ENCODE assay signal across 15 cellular contexts in genomic region chr2:239250216-239251071, GRCh38.
DNase-seq lines count a peak whose midpoint lies in the region; ATAC-seq and TF ChIP-seq lines count a peak whose summit lies in the region.
"Had no signal": no experiment of that assay in that cellular context is flagged by ENCODE, and none has a peak within 500 bp of the region (broad histone marks: within the 10 kb centered on the region; RNA-seq: fewer than 3 reads in every experiment).

No MANE protein-coding gene starts in this region.

- H3K4me1 Mint-ChIP-seq in T-helper 2 cell treated with Interferon-gamma antibody and Interleukin-4, amounts not matched to agents 5 μg/mL and 100 μg/mL, for 36 hours (ENCODE audit: low read depth), result peaks cover 37% of the 10 kb centered on the region

- DNase-seq in cardiac septum (ENCODE audit: low spot score), result peak; percentile 72
- DNase-seq in left cardiac atrium, result no peak
- DNase-seq in right atrium auricular region (ENCODE audit: low spot score), result no peak
- peak; percentile 77 for DNase-seq in posterior vena cava (ENCODE audit: low spot score)
- no peak for DNase-seq in NCI-H526 (lab: John Stamatoyannopoulos, UW)
- DNase-seq in T-helper 2 cell treated with Interferon-gamma antibody and Interleukin-4, amounts not matched to agents 5 μg/mL and 100 μg/mL, for 36 hours (ENCODE audit: low spot score), result no peak
- DNase-seq: activated CD4-positive, alpha-beta T cell treated with anti-CD3 and anti-CD28 coated beads, Interleukin-2, amount 10 ng/mL, durations not matched to agents 7 days and 5 days; activated T-cell treated with anti-CD3 and anti-CD28 coated beads, Interleukin-2, amount 50 U/mL, for 72 hours; COR-L47; GF-D8; NCI-H2107; upper lobe of right lung had no signal

- H3K27me3 ChIP-seq in right atrium auricular region, result no peaks in the 10 kb centered on the region
- H3K27me3 ChIP-seq: ovary, upper lobe of right lung had no signal

- H3K4me3 Mint-ChIP-seq in T-helper 2 cell treated with Interferon-gamma antibody and Interleukin-4, amounts not matched to agents 5 μg/mL and 100 μg/mL, for 36 hours, result no peak overlapping the region
- H3K4me3 Mint-ChIP-seq: activated CD4-positive, alpha-beta T cell treated with anti-CD3 and anti-CD28 coated beads, Interleukin-2, amount 10 ng/mL, durations not matched to agents 7 days and 5 days; activated T-cell treated with anti-CD3 and anti-CD28 coated beads, Interleukin-2, amount 50 U/mL, for 72 hours had no signal

- ATAC-seq in left cardiac atrium, result no peak
- ATAC-seq in GM21529 (IDR thresholded peaks at IDR 0.05; ENCODE audit: unreplicated experiment), result no peak
- no peak for ATAC-seq in HG02981 (IDR thresholded peaks at IDR 0.05; ENCODE audit: unreplicated experiment)
- ATAC-seq: activated T-cell treated with anti-CD3 and anti-CD28 coated beads, Interleukin-2, amount 50 U/mL, for 72 hours had no signal

- H3K4me1 ChIP-seq in right atrium auricular region, result peaks cover 0 to 65% of the 10 kb centered on the region in 2 donors

- intact Hi-C loops in cardiac septum (cut with DNase I) (loop anchor here (5.0 kb wide), 1 partner anchor 77 kb away; no protein-coding TSS in a partner anchor), left cardiac atrium (cut with DNase I) (no loop called here), posterior vena cava (cut with DNase I) (no loop called here)

- no peaks in the 10 kb centered on the region for H3K36me3 ChIP-seq in right atrium auricular region
- H3K36me3 ChIP-seq: ovary, upper lobe of right lung had no signal

- no peaks in the 10 kb centered on the region for H3K27me3 Mint-ChIP-seq in T-helper 2 cell treated with Interferon-gamma antibody and Interleukin-4, amounts not matched to agents 5 μg/mL and 100 μg/mL, for 36 hours (ENCODE audit: low read depth)
- H3K27me3 Mint-ChIP-seq: activated CD4-positive, alpha-beta T cell treated with anti-CD3 and anti-CD28 coated beads, Interleukin-2, amount 10 ng/mL, durations not matched to agents 7 days and 5 days had no signal

- H3K36me3 Mint-ChIP-seq in T-helper 2 cell treated with Interferon-gamma antibody and Interleukin-4, amounts not matched to agents 5 μg/mL and 100 μg/mL, for 36 hours (ENCODE audit: low read depth), result peaks cover 45% of the 10 kb centered on the region

- H3K4me3 ChIP-seq in right atrium auricular region, result no peak overlapping the region
- H3K4me3 ChIP-seq: ovary, upper lobe of right lung had no signal

- no peak overlapping the region for H3K27ac Mint-ChIP-seq in T-helper 2 cell treated with Interferon-gamma antibody and Interleukin-4, amounts not matched to agents 5 μg/mL and 100 μg/mL, for 36 hours
- H3K27ac Mint-ChIP-seq: activated CD4-positive, alpha-beta T cell treated with anti-CD3 and anti-CD28 coated beads, Interleukin-2, amount 10 ng/mL, durations not matched to agents 7 days and 5 days; activated T-cell treated with anti-CD3 and anti-CD28 coated beads, Interleukin-2, amount 50 U/mL, for 72 hours had no signal

- no peaks in the 10 kb centered on the region for H3K9me3 ChIP-seq in right atrium auricular region
- H3K9me3 ChIP-seq: ovary, upper lobe of right lung had no signal

- TF ChIP-seq CTCF in right atrium auricular region (IDR thresholded peaks at IDR 0.05), result no peak

- H3K27ac ChIP-seq in right atrium auricular region, result peak overlapping the region; percentile 87 to 91
- H3K27ac ChIP-seq: ovary, upper lobe of right lung had no signal

- no peaks in the 10 kb centered on the region for H3K9me3 Mint-ChIP-seq in T-helper 2 cell treated with Interferon-gamma antibody and Interleukin-4, amounts not matched to agents 5 μg/mL and 100 μg/mL, for 36 hours
- H3K9me3 Mint-ChIP-seq: activated CD4-positive, alpha-beta T cell treated with anti-CD3 and anti-CD28 coated beads, Interleukin-2, amount 10 ng/mL, durations not matched to agents 7 days and 5 days; activated T-cell treated with anti-CD3 and anti-CD28 coated beads, Interleukin-2, amount 50 U/mL, for 72 hours had no signal

Comparison
In these comparisons a context has a peak if more than half of its experiments do, and no peak if none do; other contexts are left out.
1. DNase-seq: peak in cardiac septum (single experiment) and posterior vena cava (single experiment); none in left cardiac atrium (single experiment), right atrium auricular region (single experiment), NCI-H526 (0 of 2) and T-helper 2 cell treated with Interferon-gamma antibody and Interleukin-4, amounts not matched to agents 5 μg/mL and 100 μg/mL, for 36 hours (single experiment).